11 cellular contexts compared by ENCODE assay signal in the genomic region with DNA sequence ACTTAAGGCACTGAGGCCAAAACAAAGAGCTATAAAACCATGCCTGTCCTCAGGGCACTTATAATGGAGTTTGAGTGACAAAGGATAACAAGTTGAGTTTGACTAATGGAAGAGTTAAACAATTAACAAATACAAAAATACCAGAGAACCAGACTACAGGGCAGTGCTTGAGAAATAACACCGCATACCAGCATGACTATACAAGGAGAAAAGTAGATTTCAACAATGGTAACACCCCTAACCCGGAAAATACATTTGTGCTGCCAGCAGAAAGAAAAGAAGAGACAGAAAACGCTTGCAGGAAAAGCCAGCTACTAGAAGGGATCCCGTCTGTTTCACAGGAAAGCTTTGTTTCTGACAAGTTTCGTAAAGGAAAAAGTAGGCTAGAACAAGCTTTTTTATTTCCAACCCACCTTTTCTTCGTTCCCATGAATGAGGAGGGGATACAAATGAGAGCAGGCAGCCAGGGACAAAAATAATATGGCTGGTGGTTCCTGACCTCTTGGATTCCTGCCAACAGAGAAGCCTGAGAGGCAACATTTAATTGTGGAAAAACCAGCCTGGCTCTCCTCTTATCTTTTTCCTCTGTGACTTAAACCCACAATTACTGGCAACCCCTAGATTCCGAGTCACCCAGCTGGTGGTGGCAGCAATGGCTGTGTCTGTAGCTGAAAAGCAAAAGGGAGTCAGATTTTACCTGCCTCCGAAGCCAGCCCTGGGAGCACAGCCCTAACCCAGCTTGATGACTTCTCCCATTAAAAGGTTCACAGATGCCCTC. TPM values are rescaled to one million over a fixed set of nuclear protein-coding genes. Genes with fewer than 3 reads are reported as not detected.
A peak's percentile ranks its signal among the peaks of the same experiment; 100 is the strongest.
DNase-seq lines count a peak whose midpoint lies in the region; ATAC-seq and TF ChIP-seq lines count a peak whose summit lies in the region.
"Had no signal": no experiment of that assay in that cellular context is flagged by ENCODE, and none has a peak within 500 bp of the region (broad histone marks: within the 10 kb centered on the region; RNA-seq: fewer than 3 reads in every experiment).

No MANE protein-coding gene starts in this region.

- no peaks in the 10 kb centered on the region for H3K9me2 ChIP-seq in PC-9 (ENCODE audit: insufficient read depth)

- TF ChIP-seq CTCF in LNCaP clone FGC (IDR thresholded peaks at IDR 0.05; ENCODE audit: control insufficient read depth, extremely low read depth, insufficient read depth) (no peak), PC-9 (conservative IDR thresholded peaks at IDR 0.05) (no peak), esophagus muscularis mucosa (IDR thresholded peaks at IDR 0.05) (no peak), progenitor cell of endocrine pancreas (IDR thresholded peaks at IDR 0.05; ENCODE audit: unreplicated experiment) (no peak)

- intact Hi-C loops in PC-9 (cut with micrococcal nuclease; ENCODE audit: unreplicated experiment), result loop anchor here (1.0 to 10.0 kb wide), 4 partner anchors 21 to 471 kb away; partner anchors contain the start of gene WLS
- intact Hi-C loops in esophagus muscularis mucosa (cut with DNase I), result loop anchor here (2.0 to 5.0 kb wide), 2 partner anchors 36 to 55 kb away; no protein-coding TSS in a partner anchor

- peak overlapping the region; percentile 79 for H3K27ac Mint-ChIP-seq in progenitor cell of endocrine pancreas
- H3K27ac Mint-ChIP-seq: activated CD4-positive, alpha-beta T cell treated with anti-CD3 and anti-CD28 coated beads, Interleukin-2, amount 10 ng/mL, durations not matched to agents 24 days and 14 days had no signal

- H3K27ac ChIP-seq in PC-9 (no peak overlapping the region), esophagus muscularis mucosa (replicated peaks in 1 of 4) (peak overlapping the region; percentile 75 to 82 (median 78))

- peaks cover 22% of the 10 kb centered on the region for H3K36me3 Mint-ChIP-seq in progenitor cell of endocrine pancreas (ENCODE audit: insufficient read depth)

- H3K4me3 ChIP-seq in LNCaP clone FGC (ENCODE audit: low read depth, low read length) (no peak overlapping the region), PC-9 (no peak overlapping the region), esophagus muscularis mucosa (no peak overlapping the region)

- no TSS peak for BruUV-seq in PC-9 (replicated peaks; lab: Mats Ljungman, UMichigan)

- DNase-seq in LNCaP clone FGC (ENCODE audit: low read depth) (peak; percentile 25), PC-9 (peak; percentile 59 to 65), esophagus muscularis mucosa (ENCODE audit: extremely low spot score) (no peak), progenitor cell of endocrine pancreas (ENCODE audit: low spot score, unreplicated experiment) (no peak)
- no peak for DNase-seq in NK-92 treated with Interleukin-12 subunit alpha and Interleukin-12 subunit beta, amount 100 ng/mL, for 24 hours (lab: John Stamatoyannopoulos, UW)
- DNase-seq: activated CD4-positive, alpha-beta T cell treated with anti-CD3 and anti-CD28 coated beads, Interleukin-2, amount 10 ng/mL, durations not matched to agents 24 days and 14 days; effector CD4-positive, alpha-beta T cell; NCI-H1930 had no signal

- H3K4me1 ChIP-seq in PC-9 (replicated peaks; ENCODE audit: insufficient read depth) (peaks cover 53% of the 10 kb centered on the region), esophagus muscularis mucosa (peaks cover 61 to 82% (median 73%) of the 10 kb centered on the region in 4 donors)

- H3K9me3 ChIP-seq in PC-9 (ENCODE audit: insufficient read depth, low read depth) (no peaks in the 10 kb centered on the region), esophagus muscularis mucosa (no peaks in the 10 kb centered on the region)

- H3K27me3 ChIP-seq in PC-9 (ENCODE audit: insufficient read depth, low read depth) (no peaks in the 10 kb centered on the region), esophagus muscularis mucosa (no peaks in the 10 kb centered on the region)

- H3K9me3 Mint-ChIP-seq in progenitor cell of endocrine pancreas (ENCODE audit: low read depth), result peaks cover 5% of the 10 kb centered on the region
- H3K9me3 Mint-ChIP-seq: activated CD4-positive, alpha-beta T cell treated with anti-CD3 and anti-CD28 coated beads, Interleukin-2, amount 10 ng/mL, durations not matched to agents 24 days and 14 days had no signal

- H3K36me3 ChIP-seq in PC-9 (ENCODE audit: low read depth) (no peaks in the 10 kb centered on the region), esophagus muscularis mucosa (no peaks in the 10 kb centered on the region)

- no peaks in the 10 kb centered on the region for H3K27me3 Mint-ChIP-seq in progenitor cell of endocrine pancreas
- H3K27me3 Mint-ChIP-seq: activated CD4-positive, alpha-beta T cell treated with anti-CD3 and anti-CD28 coated beads, Interleukin-2, amount 10 ng/mL, durations not matched to agents 24 days and 14 days had no signal

- H2AFZ ChIP-seq in PC-9, result no peak overlapping the region

- no peak for TF ChIP-seq EP300 in esophagus muscularis mucosa (IDR thresholded peaks at IDR 0.05)

- peak overlapping the region; percentile 21; the same call in 1 of the 2 replicates for H3K4me2 ChIP-seq in PC-9

- WGBS in esophagus muscularis mucosa, result 44% methylated on average over 8 of the region's 8 CpGs

- ATAC-seq in GM21360 (IDR thresholded peaks at IDR 0.05; ENCODE audit: unreplicated experiment) (no peak), HG02973 (IDR thresholded peaks at IDR 0.05; ENCODE audit: unreplicated experiment) (no peak), GM21515 (IDR thresholded peaks at IDR 0.05; ENCODE audit: unreplicated experiment) (no peak)

- H3K79me2 ChIP-seq in PC-9 (ENCODE audit: low read depth), result no peaks in the 10 kb centered on the region

- H3F3A ChIP-seq in PC-9 (ENCODE audit: insufficient read depth, low read depth), result peaks cover 11% of the 10 kb centered on the region

- no peak overlapping the region for H3K4me3 Mint-ChIP-seq in progenitor cell of endocrine pancreas (ENCODE audit: low read depth)
- H3K4me3 Mint-ChIP-seq: activated CD4-positive, alpha-beta T cell treated with anti-CD3 and anti-CD28 coated beads, Interleukin-2, amount 10 ng/mL, durations not matched to agents 24 days and 14 days had no signal

- TF ChIP-seq POLR2A in esophagus muscularis mucosa (IDR thresholded peaks at IDR 0.05; ENCODE audit: low read depth), result no peak

- CTCF ChIA-PET in PC-9 (lab: Charles Lee), result no interaction called here

- peaks cover 28% of the 10 kb centered on the region for H3K4me1 Mint-ChIP-seq in progenitor cell of endocrine pancreas (ENCODE audit: low read depth)

- POLR2A ChIA-PET in PC-9 (lab: Charles Lee; ENCODE audit: unreplicated experiment), result interaction anchor here (0.6 to 0.7 kb wide), 2 partner anchors 17 to 452 kb away, joined by 3 to 6 read pairs; no protein-coding TSS in a partner anchor

- H4K20me1 ChIP-seq in PC-9 (ENCODE audit: insufficient read depth), result no peaks in the 10 kb centered on the region

RNA-seq across cellular contexts. Expression of gene WLS, which starts 56.5 kb away (rescaled TPM):
- total RNA-seq in PC-9 (2021) (19.8 and 30.5 TPM in 2 replicates), esophagus muscularis mucosa (100 to 1,000 TPM in 3 of 4 donors, 10 to 100 TPM in 1; 94.8 to 228 (median 163) TPM), progenitor cell of endocrine pancreas (123 and 140 TPM in 2 replicates)
- total RNA-seq: activated CD4-positive, alpha-beta T cell treated with anti-CD3 and anti-CD28 coated beads, Interleukin-2, amount 10 ng/mL, durations not matched to agents 24 days and 14 days had no signal

Comparison
In these comparisons a context has a peak if more than half of its experiments do, and no peak if none do; other contexts are left out.
1. DNase-seq: peak in LNCaP clone FGC (single experiment) and PC-9 (2 of 2); none in esophagus muscularis mucosa (single experiment), progenitor cell of endocrine pancreas (single experiment) and NK-92 treated with Interleukin-12 subunit alpha and Interleukin-12 subunit beta, amount 100 ng/mL, for 24 hours (single experiment).